1 cellular context compared by ENCODE assay signal in the genomic region with DNA sequence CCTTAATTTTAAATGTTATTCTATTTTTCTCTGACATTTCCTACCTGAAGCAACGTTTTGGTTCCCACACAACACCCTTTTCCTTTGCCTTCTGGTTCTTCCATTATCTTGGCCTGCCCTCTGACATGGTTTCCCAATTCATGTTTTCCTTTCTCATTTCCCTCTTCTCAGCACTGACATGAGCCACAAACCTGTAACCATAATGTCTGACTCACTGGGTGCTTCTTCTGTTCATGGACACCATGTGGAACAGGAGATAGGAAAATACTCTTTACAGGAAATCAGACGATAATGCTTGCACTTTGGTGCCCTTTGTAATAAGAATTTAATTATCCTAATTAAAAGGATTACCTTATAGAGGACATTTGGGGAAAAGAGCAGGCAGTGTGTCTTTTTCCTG.
A peak's percentile ranks its signal among the peaks of the same experiment; 100 is the strongest.
TF ChIP-seq lines count a peak whose summit lies in the region.

No MANE protein-coding gene starts in this region.

TF ChIP-seq in K562, 482 proteins besides CTCF, POLR2A, EP300 and RAD21 (continued from another document and continues in another):
- no peak for TF ChIP-seq HNRNPL (IDR thresholded peaks at IDR 0.05; ENCODE audit: low read depth, low read length)
- no peak for TF ChIP-seq ZNF134 (CRISPR knock-in tag; conservative IDR thresholded peaks at IDR 0.05)
- peak; percentile 63 for TF ChIP-seq JUND (IDR thresholded peaks at IDR 0.05; ENCODE audit: borderline replicate concordance, low read depth, low read length)
- TF ChIP-seq JUND (tag; IDR thresholded peaks at IDR 0.05; ENCODE audit: borderline replicate concordance, low read depth, low read length): no peak; the same call in 2 of the 3 replicates
- no peak for TF ChIP-seq TFAM (CRISPR knock-in tag; conservative IDR thresholded peaks at IDR 0.05)
- TF ChIP-seq, protein P1, sequence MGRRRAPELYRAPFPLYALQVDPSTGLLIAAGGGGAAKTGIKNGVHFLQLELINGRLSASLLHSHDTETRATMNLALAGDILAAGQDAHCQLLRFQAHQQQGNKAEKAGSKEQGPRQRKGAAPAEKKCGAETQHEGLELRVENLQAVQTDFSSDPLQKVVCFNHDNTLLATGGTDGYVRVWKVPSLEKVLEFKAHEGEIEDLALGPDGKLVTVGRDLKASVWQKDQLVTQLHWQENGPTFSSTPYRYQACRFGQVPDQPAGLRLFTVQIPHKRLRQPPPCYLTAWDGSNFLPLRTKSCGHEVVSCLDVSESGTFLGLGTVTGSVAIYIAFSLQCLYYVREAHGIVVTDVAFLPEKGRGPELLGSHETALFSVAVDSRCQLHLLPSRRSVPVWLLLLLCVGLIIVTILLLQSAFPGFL (CRISPR knock-in tag; IDR thresholded peaks at IDR 0.05): no peak
- TF ChIP-seq NR4A1 (CRISPR knock-in tag; IDR thresholded peaks at IDR 0.05): no peak
- no peak for TF ChIP-seq NR4A1 (tag; IDR thresholded peaks at IDR 0.05)
- no peak for TF ChIP-seq KDM1A (IDR thresholded peaks at IDR 0.05)
- TF ChIP-seq ARID1B (IDR thresholded peaks at IDR 0.05): peak; percentile 67
- TF ChIP-seq TEAD4 (IDR thresholded peaks at IDR 0.05; ENCODE audit: low read length): peak; percentile 70; the same call in 1 of the 2 replicates
- TF ChIP-seq TEAD4 (CRISPR knock-in tag; IDR thresholded peaks at IDR 0.05; ENCODE audit: borderline replicate concordance): no peak
- TF ChIP-seq ZNF165 (CRISPR knock-in tag; IDR thresholded peaks at IDR 0.05; ENCODE audit: borderline replicate concordance): no peak
- TF ChIP-seq TRIM24 (IDR thresholded peaks at IDR 0.05): peak in 1 of 2 experiments; percentile 44; a peak in 1 of 4 replicates
- TF ChIP-seq, protein P2, sequence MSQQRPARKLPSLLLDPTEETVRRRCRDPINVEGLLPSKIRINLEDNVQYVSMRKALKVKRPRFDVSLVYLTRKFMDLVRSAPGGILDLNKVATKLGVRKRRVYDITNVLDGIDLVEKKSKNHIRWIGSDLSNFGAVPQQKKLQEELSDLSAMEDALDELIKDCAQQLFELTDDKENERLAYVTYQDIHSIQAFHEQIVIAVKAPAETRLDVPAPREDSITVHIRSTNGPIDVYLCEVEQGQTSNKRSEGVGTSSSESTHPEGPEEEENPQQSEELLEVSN (IDR thresholded peaks at IDR 0.05; ENCODE audit: borderline replicate concordance in 1 of 2, extremely low read depth in 1 of 2, insufficient read depth in 1 of 2, insufficient read length in 1 of 2, low read depth in 1 of 2, low read length in 1 of 2, poor library complexity in 1 of 2, severe bottlenecking in 1 of 2): no peak
- TF ChIP-seq SMARCA4 (IDR thresholded peaks at IDR 0.05): peak; percentile 47; the same call in 1 of the 2 replicates
- peak; percentile 27 for TF ChIP-seq TAL1 (IDR thresholded peaks at IDR 0.05)
- TF ChIP-seq, protein P3, sequence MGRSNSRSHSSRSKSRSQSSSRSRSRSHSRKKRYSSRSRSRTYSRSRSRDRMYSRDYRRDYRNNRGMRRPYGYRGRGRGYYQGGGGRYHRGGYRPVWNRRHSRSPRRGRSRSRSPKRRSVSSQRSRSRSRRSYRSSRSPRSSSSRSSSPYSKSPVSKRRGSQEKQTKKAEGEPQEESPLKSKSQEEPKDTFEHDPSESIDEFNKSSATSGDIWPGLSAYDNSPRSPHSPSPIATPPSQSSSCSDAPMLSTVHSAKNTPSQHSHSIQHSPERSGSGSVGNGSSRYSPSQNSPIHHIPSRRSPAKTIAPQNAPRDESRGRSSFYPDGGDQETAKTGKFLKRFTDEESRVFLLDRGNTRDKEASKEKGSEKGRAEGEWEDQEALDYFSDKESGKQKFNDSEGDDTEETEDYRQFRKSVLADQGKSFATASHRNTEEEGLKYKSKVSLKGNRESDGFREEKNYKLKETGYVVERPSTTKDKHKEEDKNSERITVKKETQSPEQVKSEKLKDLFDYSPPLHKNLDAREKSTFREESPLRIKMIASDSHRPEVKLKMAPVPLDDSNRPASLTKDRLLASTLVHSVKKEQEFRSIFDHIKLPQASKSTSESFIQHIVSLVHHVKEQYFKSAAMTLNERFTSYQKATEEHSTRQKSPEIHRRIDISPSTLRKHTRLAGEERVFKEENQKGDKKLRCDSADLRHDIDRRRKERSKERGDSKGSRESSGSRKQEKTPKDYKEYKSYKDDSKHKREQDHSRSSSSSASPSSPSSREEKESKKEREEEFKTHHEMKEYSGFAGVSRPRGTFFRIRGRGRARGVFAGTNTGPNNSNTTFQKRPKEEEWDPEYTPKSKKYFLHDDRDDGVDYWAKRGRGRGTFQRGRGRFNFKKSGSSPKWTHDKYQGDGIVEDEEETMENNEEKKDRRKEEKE (IDR thresholded peaks at IDR 0.05; ENCODE audit: borderline replicate concordance in 1 of 2, control insufficient read depth in 1 of 2, low read depth in 2 of 2, low read length in 1 of 2): no peak
- TF ChIP-seq STAG1 (CRISPR knock-in tag; IDR thresholded peaks at IDR 0.05; ENCODE audit: borderline replicate concordance): no peak
- peak; percentile 64 for TF ChIP-seq CBFA2T3 (IDR thresholded peaks at IDR 0.05)
- TF ChIP-seq, protein P4, sequence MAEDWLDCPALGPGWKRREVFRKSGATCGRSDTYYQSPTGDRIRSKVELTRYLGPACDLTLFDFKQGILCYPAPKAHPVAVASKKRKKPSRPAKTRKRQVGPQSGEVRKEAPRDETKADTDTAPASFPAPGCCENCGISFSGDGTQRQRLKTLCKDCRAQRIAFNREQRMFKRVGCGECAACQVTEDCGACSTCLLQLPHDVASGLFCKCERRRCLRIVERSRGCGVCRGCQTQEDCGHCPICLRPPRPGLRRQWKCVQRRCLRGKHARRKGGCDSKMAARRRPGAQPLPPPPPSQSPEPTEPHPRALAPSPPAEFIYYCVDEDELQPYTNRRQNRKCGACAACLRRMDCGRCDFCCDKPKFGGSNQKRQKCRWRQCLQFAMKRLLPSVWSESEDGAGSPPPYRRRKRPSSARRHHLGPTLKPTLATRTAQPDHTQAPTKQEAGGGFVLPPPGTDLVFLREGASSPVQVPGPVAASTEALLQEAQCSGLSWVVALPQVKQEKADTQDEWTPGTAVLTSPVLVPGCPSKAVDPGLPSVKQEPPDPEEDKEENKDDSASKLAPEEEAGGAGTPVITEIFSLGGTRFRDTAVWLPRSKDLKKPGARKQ (CRISPR knock-in tag; IDR thresholded peaks at IDR 0.05): no peak
- TF ChIP-seq CEBPG (CRISPR knock-in tag; IDR thresholded peaks at IDR 0.05): no peak
- TF ChIP-seq CEBPG (tag; conservative IDR thresholded peaks at IDR 0.05 in 1 of 2, IDR thresholded peaks at IDR 0.05 in 1 of 2): peak in 1 of 2 experiments; percentile 50; a peak in 1 of 4 replicates
- no peak for TF ChIP-seq TEAD1 (CRISPR knock-in tag; IDR thresholded peaks at IDR 0.05)
- TF ChIP-seq ZNF311 (CRISPR knock-in tag; IDR thresholded peaks at IDR 0.05): 0 out of 2 replicates have a peak, but pooled peaks have one; percentile 15
- TF ChIP-seq GABPB1 (CRISPR knock-in tag; IDR thresholded peaks at IDR 0.05): no peak
- TF ChIP-seq ZNF507 (tag; conservative IDR thresholded peaks at IDR 0.05): no peak
- TF ChIP-seq BDP1 (IDR thresholded peaks at IDR 0.05; ENCODE audit: insufficient read depth, insufficient read length): no peak
- TF ChIP-seq, protein P5, sequence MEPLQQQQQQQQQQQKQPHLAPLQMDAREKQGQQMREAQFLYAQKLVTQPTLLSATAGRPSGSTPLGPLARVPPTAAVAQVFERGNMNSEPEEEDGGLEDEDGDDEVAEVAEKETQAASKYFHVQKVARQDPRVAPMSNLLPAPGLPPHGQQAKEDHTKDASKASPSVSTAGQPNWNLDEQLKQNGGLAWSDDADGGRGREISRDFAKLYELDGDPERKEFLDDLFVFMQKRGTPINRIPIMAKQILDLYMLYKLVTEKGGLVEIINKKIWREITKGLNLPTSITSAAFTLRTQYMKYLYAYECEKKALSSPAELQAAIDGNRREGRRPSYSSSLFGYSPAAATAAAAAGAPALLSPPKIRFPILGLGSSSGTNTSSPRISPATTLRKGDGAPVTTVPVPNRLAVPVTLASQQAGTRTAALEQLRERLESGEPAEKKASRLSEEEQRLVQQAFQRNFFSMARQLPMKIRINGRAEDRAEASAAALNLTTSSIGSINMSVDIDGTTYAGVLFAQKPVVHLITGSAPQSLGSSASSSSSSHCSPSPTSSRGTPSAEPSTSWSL (CRISPR knock-in tag; IDR thresholded peaks at IDR 0.05; ENCODE audit: borderline replicate concordance): no peak
- TF ChIP-seq TBL1XR1 (IDR thresholded peaks at IDR 0.05; ENCODE audit: low read length in 2 of 2): no peak
- TF ChIP-seq PHB (CRISPR knock-in tag; IDR thresholded peaks at IDR 0.05): no peak
- peak; percentile 67 for TF ChIP-seq DPF2 (IDR thresholded peaks at IDR 0.05)
- TF ChIP-seq, protein P6, sequence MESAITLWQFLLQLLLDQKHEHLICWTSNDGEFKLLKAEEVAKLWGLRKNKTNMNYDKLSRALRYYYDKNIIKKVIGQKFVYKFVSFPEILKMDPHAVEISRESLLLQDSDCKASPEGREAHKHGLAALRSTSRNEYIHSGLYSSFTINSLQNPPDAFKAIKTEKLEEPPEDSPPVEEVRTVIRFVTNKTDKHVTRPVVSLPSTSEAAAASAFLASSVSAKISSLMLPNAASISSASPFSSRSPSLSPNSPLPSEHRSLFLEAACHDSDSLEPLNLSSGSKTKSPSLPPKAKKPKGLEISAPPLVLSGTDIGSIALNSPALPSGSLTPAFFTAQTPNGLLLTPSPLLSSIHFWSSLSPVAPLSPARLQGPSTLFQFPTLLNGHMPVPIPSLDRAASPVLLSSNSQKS (CRISPR knock-in tag; IDR thresholded peaks at IDR 0.05): no peak
- 0 out of 2 replicates have a peak, but pooled peaks have one; percentile 22 for TF ChIP-seq CBFA2T2 (conservative IDR thresholded peaks at IDR 0.05)
- TF ChIP-seq, protein P7, sequence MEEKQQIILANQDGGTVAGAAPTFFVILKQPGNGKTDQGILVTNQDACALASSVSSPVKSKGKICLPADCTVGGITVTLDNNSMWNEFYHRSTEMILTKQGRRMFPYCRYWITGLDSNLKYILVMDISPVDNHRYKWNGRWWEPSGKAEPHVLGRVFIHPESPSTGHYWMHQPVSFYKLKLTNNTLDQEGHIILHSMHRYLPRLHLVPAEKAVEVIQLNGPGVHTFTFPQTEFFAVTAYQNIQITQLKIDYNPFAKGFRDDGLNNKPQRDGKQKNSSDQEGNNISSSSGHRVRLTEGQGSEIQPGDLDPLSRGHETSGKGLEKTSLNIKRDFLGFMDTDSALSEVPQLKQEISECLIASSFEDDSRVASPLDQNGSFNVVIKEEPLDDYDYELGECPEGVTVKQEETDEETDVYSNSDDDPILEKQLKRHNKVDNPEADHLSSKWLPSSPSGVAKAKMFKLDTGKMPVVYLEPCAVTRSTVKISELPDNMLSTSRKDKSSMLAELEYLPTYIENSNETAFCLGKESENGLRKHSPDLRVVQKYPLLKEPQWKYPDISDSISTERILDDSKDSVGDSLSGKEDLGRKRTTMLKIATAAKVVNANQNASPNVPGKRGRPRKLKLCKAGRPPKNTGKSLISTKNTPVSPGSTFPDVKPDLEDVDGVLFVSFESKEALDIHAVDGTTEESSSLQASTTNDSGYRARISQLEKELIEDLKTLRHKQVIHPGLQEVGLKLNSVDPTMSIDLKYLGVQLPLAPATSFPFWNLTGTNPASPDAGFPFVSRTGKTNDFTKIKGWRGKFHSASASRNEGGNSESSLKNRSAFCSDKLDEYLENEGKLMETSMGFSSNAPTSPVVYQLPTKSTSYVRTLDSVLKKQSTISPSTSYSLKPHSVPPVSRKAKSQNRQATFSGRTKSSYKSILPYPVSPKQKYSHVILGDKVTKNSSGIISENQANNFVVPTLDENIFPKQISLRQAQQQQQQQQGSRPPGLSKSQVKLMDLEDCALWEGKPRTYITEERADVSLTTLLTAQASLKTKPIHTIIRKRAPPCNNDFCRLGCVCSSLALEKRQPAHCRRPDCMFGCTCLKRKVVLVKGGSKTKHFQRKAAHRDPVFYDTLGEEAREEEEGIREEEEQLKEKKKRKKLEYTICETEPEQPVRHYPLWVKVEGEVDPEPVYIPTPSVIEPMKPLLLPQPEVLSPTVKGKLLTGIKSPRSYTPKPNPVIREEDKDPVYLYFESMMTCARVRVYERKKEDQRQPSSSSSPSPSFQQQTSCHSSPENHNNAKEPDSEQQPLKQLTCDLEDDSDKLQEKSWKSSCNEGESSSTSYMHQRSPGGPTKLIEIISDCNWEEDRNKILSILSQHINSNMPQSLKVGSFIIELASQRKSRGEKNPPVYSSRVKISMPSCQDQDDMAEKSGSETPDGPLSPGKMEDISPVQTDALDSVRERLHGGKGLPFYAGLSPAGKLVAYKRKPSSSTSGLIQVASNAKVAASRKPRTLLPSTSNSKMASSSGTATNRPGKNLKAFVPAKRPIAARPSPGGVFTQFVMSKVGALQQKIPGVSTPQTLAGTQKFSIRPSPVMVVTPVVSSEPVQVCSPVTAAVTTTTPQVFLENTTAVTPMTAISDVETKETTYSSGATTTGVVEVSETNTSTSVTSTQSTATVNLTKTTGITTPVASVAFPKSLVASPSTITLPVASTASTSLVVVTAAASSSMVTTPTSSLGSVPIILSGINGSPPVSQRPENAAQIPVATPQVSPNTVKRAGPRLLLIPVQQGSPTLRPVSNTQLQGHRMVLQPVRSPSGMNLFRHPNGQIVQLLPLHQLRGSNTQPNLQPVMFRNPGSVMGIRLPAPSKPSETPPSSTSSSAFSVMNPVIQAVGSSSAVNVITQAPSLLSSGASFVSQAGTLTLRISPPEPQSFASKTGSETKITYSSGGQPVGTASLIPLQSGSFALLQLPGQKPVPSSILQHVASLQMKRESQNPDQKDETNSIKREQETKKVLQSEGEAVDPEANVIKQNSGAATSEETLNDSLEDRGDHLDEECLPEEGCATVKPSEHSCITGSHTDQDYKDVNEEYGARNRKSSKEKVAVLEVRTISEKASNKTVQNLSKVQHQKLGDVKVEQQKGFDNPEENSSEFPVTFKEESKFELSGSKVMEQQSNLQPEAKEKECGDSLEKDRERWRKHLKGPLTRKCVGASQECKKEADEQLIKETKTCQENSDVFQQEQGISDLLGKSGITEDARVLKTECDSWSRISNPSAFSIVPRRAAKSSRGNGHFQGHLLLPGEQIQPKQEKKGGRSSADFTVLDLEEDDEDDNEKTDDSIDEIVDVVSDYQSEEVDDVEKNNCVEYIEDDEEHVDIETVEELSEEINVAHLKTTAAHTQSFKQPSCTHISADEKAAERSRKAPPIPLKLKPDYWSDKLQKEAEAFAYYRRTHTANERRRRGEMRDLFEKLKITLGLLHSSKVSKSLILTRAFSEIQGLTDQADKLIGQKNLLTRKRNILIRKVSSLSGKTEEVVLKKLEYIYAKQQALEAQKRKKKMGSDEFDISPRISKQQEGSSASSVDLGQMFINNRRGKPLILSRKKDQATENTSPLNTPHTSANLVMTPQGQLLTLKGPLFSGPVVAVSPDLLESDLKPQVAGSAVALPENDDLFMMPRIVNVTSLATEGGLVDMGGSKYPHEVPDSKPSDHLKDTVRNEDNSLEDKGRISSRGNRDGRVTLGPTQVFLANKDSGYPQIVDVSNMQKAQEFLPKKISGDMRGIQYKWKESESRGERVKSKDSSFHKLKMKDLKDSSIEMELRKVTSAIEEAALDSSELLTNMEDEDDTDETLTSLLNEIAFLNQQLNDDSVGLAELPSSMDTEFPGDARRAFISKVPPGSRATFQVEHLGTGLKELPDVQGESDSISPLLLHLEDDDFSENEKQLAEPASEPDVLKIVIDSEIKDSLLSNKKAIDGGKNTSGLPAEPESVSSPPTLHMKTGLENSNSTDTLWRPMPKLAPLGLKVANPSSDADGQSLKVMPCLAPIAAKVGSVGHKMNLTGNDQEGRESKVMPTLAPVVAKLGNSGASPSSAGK (IDR thresholded peaks at IDR 0.05): peak; percentile 28; the same call in 1 of the 2 replicates
- TF ChIP-seq SMAD4 (CRISPR knock-in tag; conservative IDR thresholded peaks at IDR 0.05): no peak
- peak; percentile 76 for TF ChIP-seq FOSL1 (tag; conservative IDR thresholded peaks at IDR 0.05)
- no peak for TF ChIP-seq PML (IDR thresholded peaks at IDR 0.05; ENCODE audit: low read length)
